ENCODE assay signal across 31 cellular contexts in the genomic region with DNA sequence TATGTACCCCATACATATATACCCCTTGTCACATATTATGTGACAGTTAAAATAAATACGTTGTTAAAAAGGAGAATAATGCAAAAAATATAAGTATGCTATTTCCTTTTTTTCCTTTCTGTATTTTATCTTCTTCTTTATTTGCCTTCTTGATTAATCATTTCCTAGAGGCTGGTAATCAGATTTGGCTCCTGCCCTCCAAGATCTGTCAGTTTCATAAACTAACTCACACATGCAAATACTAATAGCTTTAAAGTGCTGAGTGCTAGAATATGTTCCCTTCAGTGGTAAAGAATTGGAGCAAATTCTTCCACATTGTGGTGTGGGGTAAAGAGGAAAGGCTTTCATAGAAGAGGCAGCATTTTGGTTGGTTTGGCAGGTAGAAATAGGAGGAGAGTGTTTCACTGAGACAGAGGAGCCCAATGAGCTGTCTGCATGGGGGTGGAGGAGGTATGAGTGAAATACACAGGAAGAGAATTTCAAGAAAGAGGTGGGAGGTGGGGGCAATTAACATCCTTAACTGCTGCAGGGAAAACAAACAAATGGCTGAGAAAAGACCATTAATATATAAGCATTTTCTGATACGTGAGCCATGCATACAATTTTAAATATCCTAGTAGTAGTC.
"Had no signal": no experiment of that assay in that cellular context is flagged by ENCODE, and none has a peak within 500 bp of the region (broad histone marks: within the 10 kb centered on the region; RNA-seq: fewer than 3 reads in every experiment).

No MANE protein-coding gene starts in this region.

- H3K4me1 ChIP-seq: adrenal gland, gastroesophageal sphincter, prostate gland, stomach, thyroid gland, upper lobe of left lung, vagina had no signal

- H3K4me3 Mint-ChIP-seq: activated CD8-positive, alpha-beta memory T cell treated with anti-CD3 and anti-CD28 coated beads, Interleukin-2, amount 10 ng/mL, durations not matched to agents 7 days and 5 days; activated CD8-positive, alpha-beta T cell treated with anti-CD3 and anti-CD28 coated beads for 36 hours; activated naive CD4-positive, alpha-beta T cell treated with anti-CD3 and anti-CD28 coated beads for 36 hours; activated naive CD8-positive, alpha-beta T cell treated with anti-CD3 and anti-CD28 coated beads for 36 hours; brain; naive B cell; nephron progenitor cell; stimulated activated naive B cell treated with anti-CD40 and anti-IgM and Interleukin-4, amounts not matched to agents 10 μg/mL and 1 μg/mL and 100 μg/mL, for 72 hours; T-helper 1 cell treated with Interleukin-12 subunit alpha and Interleukin-12 subunit beta and Interleukin-4 antibody, amounts not matched to agents 30 μg/mL and 1 μg/mL, for 36 hours had no signal

- H3K36me3 ChIP-seq: adrenal gland, cardiac muscle cell, gastroesophageal sphincter, ovary, prostate gland, stomach, thyroid gland, upper lobe of left lung, vagina had no signal

- H3K36me3 Mint-ChIP-seq: activated CD8-positive, alpha-beta memory T cell treated with anti-CD3 and anti-CD28 coated beads, Interleukin-2, amount 10 ng/mL, durations not matched to agents 7 days and 5 days; activated naive CD8-positive, alpha-beta T cell treated with anti-CD3 and anti-CD28 coated beads for 36 hours; brain; naive B cell; stimulated activated naive B cell treated with anti-CD40 and anti-IgM and Interleukin-4, amounts not matched to agents 10 μg/mL and 1 μg/mL and 100 μg/mL, for 72 hours had no signal

- DNase-seq: activated CD4-positive, alpha-beta T cell treated with anti-CD3 and anti-CD28 coated beads for 1 hour; activated CD4-positive, alpha-beta T cell treated with anti-CD3 and anti-CD28 coated beads, Interleukin-2, amount 50 U/mL, for 1 hour; activated CD8-positive, alpha-beta memory T cell treated with anti-CD3 and anti-CD28 coated beads, Interleukin-2, amount 10 ng/mL, durations not matched to agents 7 days and 5 days; activated CD8-positive, alpha-beta T cell treated with anti-CD3 and anti-CD28 coated beads for 36 hours; activated effector memory CD4-positive, alpha-beta T cell treated with anti-CD3 and anti-CD28 coated beads, Interleukin-2, amount 50 U/mL, for 16 hours; activated naive CD4-positive, alpha-beta T cell treated with anti-CD3 and anti-CD28 coated beads for 36 hours; activated naive CD8-positive, alpha-beta T cell treated with anti-CD3 and anti-CD28 coated beads for 36 hours; adrenal gland; aorta; dorsolateral prefrontal cortex; effector memory CD4-positive, alpha-beta T cell; hippocampal formation; left ventricle myocardium superior; naive B cell; nephron progenitor cell; ovary; stimulated activated CD4-positive, alpha-beta T cell treated with anti-CD3 and anti-CD28 coated beads, Interleukin-15, amount 100 ng/mL, for 24 hours; stimulated activated CD4-positive, alpha-beta T cell treated with anti-CD3 and anti-CD28 coated beads, Interleukin-2, amount 100 ng/mL, for 24 hours; stimulated activated naive B cell treated with anti-CD40 and anti-IgM and Interleukin-4, amounts not matched to agents 10 μg/mL and 1 μg/mL and 100 μg/mL, for 72 hours; stomach; SW 1271; T-helper 9 cell; thyroid gland; upper lobe of left lung had no signal

- H3K9me3 ChIP-seq: adrenal gland, gastroesophageal sphincter, ovary, prostate gland, stomach, thyroid gland, upper lobe of left lung, vagina had no signal

- H3K4me1 Mint-ChIP-seq: activated CD8-positive, alpha-beta memory T cell treated with anti-CD3 and anti-CD28 coated beads, Interleukin-2, amount 10 ng/mL, durations not matched to agents 7 days and 5 days; activated naive CD8-positive, alpha-beta T cell treated with anti-CD3 and anti-CD28 coated beads for 36 hours; brain; naive B cell; stimulated activated naive B cell treated with anti-CD40 and anti-IgM and Interleukin-4, amounts not matched to agents 10 μg/mL and 1 μg/mL and 100 μg/mL, for 72 hours had no signal

- H3K9me3 Mint-ChIP-seq: activated CD8-positive, alpha-beta T cell treated with anti-CD3 and anti-CD28 coated beads for 36 hours; activated naive CD8-positive, alpha-beta T cell treated with anti-CD3 and anti-CD28 coated beads for 36 hours; brain; nephron progenitor cell; T-helper 1 cell treated with Interleukin-12 subunit alpha and Interleukin-12 subunit beta and Interleukin-4 antibody, amounts not matched to agents 30 μg/mL and 1 μg/mL, for 36 hours had no signal

- H3K27ac Mint-ChIP-seq: activated CD8-positive, alpha-beta memory T cell treated with anti-CD3 and anti-CD28 coated beads, Interleukin-2, amount 10 ng/mL, durations not matched to agents 7 days and 5 days; activated CD8-positive, alpha-beta T cell treated with anti-CD3 and anti-CD28 coated beads for 36 hours; activated naive CD4-positive, alpha-beta T cell treated with anti-CD3 and anti-CD28 coated beads for 36 hours; activated naive CD8-positive, alpha-beta T cell treated with anti-CD3 and anti-CD28 coated beads for 36 hours; brain; naive B cell; nephron progenitor cell; stimulated activated naive B cell treated with anti-CD40 and anti-IgM and Interleukin-4, amounts not matched to agents 10 μg/mL and 1 μg/mL and 100 μg/mL, for 72 hours; T-helper 1 cell treated with Interleukin-12 subunit alpha and Interleukin-12 subunit beta and Interleukin-4 antibody, amounts not matched to agents 30 μg/mL and 1 μg/mL, for 36 hours had no signal

- H3K27me3 ChIP-seq: cardiac muscle cell, gastroesophageal sphincter, ovary, thyroid gland, upper lobe of left lung, vagina had no signal

- H3K27ac ChIP-seq: adrenal gland, cardiac muscle cell, coronary artery, dorsolateral prefrontal cortex, gastroesophageal sphincter, ovary, prostate gland, stomach, thyroid gland, upper lobe of left lung, vagina had no signal

- H3K27me3 Mint-ChIP-seq: activated CD8-positive, alpha-beta memory T cell treated with anti-CD3 and anti-CD28 coated beads, Interleukin-2, amount 10 ng/mL, durations not matched to agents 7 days and 5 days; activated CD8-positive, alpha-beta T cell treated with anti-CD3 and anti-CD28 coated beads for 36 hours had no signal

- H3K4me3 ChIP-seq: adrenal gland, cardiac muscle cell, coronary artery, dorsolateral prefrontal cortex, gastroesophageal sphincter, ovary, prostate gland, stomach, thyroid gland, upper lobe of left lung, vagina had no signal
